Comparison of ENCODE assay signal across 11 cellular contexts in the genomic region with DNA sequence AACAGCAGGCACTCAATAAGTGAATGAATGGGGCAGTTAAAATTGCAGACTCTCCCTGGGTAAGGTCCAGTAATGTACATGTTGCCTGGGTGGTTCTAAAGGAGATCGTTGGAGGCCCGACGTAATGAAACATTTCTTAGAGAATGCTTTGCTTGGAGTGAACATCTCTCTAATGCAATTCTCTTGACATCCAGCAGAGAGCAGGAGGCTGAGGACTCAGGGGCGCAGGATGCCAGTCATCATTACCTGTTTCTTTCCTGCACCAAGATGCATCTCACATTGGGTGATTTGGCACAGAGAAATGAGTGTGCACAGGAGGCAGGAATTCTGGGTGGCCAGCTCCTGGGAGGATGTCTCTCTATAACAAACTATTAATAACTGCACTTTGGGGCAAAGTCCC.
A peak's percentile ranks its signal among the peaks of the same experiment; 100 is the strongest.
DNase-seq lines count a peak whose midpoint lies in the region; ATAC-seq and TF ChIP-seq lines count a peak whose summit lies in the region.
"Had no signal": no experiment of that assay in that cellular context is flagged by ENCODE, and none has a peak within 500 bp of the region (broad histone marks: within the 10 kb centered on the region; RNA-seq: fewer than 3 reads in every experiment).

No MANE protein-coding gene starts in this region.

- no peaks in the 10 kb centered on the region for H3K4me1 Mint-ChIP-seq in activated T-helper 17 cell treated with anti-CD3 and anti-CD28 coated beads, Interleukin-2, amount 50 U/mL, for 72 hours
- H3K4me1 Mint-ChIP-seq: activated CD4-positive, alpha-beta T cell treated with anti-CD3 and anti-CD28 coated beads, Interleukin-2, amount 10 ng/mL, durations not matched to agents 7 days and 5 days; brain had no signal

- no peaks in the 10 kb centered on the region for H3K9me3 Mint-ChIP-seq in activated T-helper 17 cell treated with anti-CD3 and anti-CD28 coated beads, Interleukin-2, amount 50 U/mL, for 72 hours
- H3K9me3 Mint-ChIP-seq: activated CD4-positive, alpha-beta T cell treated with anti-CD3 and anti-CD28 coated beads, Interleukin-2, amount 10 ng/mL, durations not matched to agents 7 days and 5 days; activated T-helper 2 cell treated with anti-CD3 and anti-CD28 coated beads, Interferon-gamma antibody, Interleukin-2, Interleukin-4, amounts not matched to agents 10 μg/mL and 5 μg/mL and 100 μg/mL, durations not matched to agents 14 hours and 24 hours and 36 hours; brain had no signal

- TF ChIP-seq CTCF in 22Rv1 (IDR thresholded peaks at IDR 0.05), result peak; percentile 41
- peak; percentile 35; the same call in 1 of the 2 replicates for TF ChIP-seq CTCF in LNCAP (IDR thresholded peaks at IDR 0.05)
- TF ChIP-seq CTCF in VCaP (conservative IDR thresholded peaks at IDR 0.05), result peak; percentile 45

- in situ Hi-C loops in G401 (cut with HindIII; ENCODE audit: low sequenced_read_pairs), result no loop called here

- H3K4me3 Mint-ChIP-seq in activated T-helper 17 cell treated with anti-CD3 and anti-CD28 coated beads, Interleukin-2, amount 50 U/mL, for 72 hours, result no peak overlapping the region
- H3K4me3 Mint-ChIP-seq: activated CD4-positive, alpha-beta T cell treated with anti-CD3 and anti-CD28 coated beads, Interleukin-2, amount 10 ng/mL, durations not matched to agents 7 days and 5 days; brain had no signal

- DNase-seq in G401 (ENCODE audit: low spot score), result peak; percentile 5
- no peak for DNase-seq in EL
- DNase-seq: activated CD4-positive, alpha-beta T cell treated with anti-CD3 and anti-CD28 coated beads, Interleukin-2, amount 10 ng/mL, durations not matched to agents 7 days and 5 days had no signal

- H3K27me3 Mint-ChIP-seq in activated T-helper 17 cell treated with anti-CD3 and anti-CD28 coated beads, Interleukin-2, amount 50 U/mL, for 72 hours, result peaks cover 8% of the 10 kb centered on the region
- H3K27me3 Mint-ChIP-seq: activated CD4-positive, alpha-beta T cell treated with anti-CD3 and anti-CD28 coated beads, Interleukin-2, amount 10 ng/mL, durations not matched to agents 7 days and 5 days had no signal

- no peak overlapping the region for H3K27ac Mint-ChIP-seq in activated T-helper 17 cell treated with anti-CD3 and anti-CD28 coated beads, Interleukin-2, amount 50 U/mL, for 72 hours
- H3K27ac Mint-ChIP-seq: activated CD4-positive, alpha-beta T cell treated with anti-CD3 and anti-CD28 coated beads, Interleukin-2, amount 10 ng/mL, durations not matched to agents 7 days and 5 days; activated T-helper 2 cell treated with anti-CD3 and anti-CD28 coated beads, Interferon-gamma antibody, Interleukin-2, Interleukin-4, amounts not matched to agents 10 μg/mL and 5 μg/mL and 100 μg/mL, durations not matched to agents 14 hours and 24 hours and 36 hours; brain had no signal

- no peak for ATAC-seq in activated T-helper 17 cell treated with anti-CD3 and anti-CD28 coated beads, Interleukin-2, amount 50 U/mL, for 72 hours (replicated peaks)
- ATAC-seq in GM21390 (IDR thresholded peaks at IDR 0.05; ENCODE audit: unreplicated experiment) (no peak), HG02642 (IDR thresholded peaks at IDR 0.05; ENCODE audit: poor library complexity, unreplicated experiment) (no peak)

- H3K36me3 Mint-ChIP-seq in activated T-helper 17 cell treated with anti-CD3 and anti-CD28 coated beads, Interleukin-2, amount 50 U/mL, for 72 hours (ENCODE audit: low read depth), result no peaks in the 10 kb centered on the region
- H3K36me3 Mint-ChIP-seq: brain had no signal

- no peak overlapping the region for H3K27ac ChIP-seq in 22Rv1
- H3K27ac ChIP-seq in VCaP, result no peak overlapping the region
